Comparison of ENCODE assay signal across 8 cellular contexts in genomic region chr20:1466211-1467081, GRCh38. TPM values are rescaled to one million over a fixed set of nuclear protein-coding genes. Genes with fewer than 3 reads are reported as not detected.
DNase-seq lines count a peak whose midpoint lies in the region; ATAC-seq, FAIRE-seq and TF ChIP-seq lines count a peak whose summit lies in the region.

TSS of gene NSFL1C (minus strand) at chr20:1466849. CDS start at chr20:1466824, 25 bp downstream.

- H3K9me3 ChIP-seq in OCI-LY1 (ENCODE audit: low read length), result no peaks in the 10 kb centered on the region
- H3K9me3 ChIP-seq in mononuclear cell (ENCODE audit: low read depth, low read length), result no peaks in the 10 kb centered on the region

- peak within 1 kb of the TSS; percentile 96 for H3K4me3 ChIP-seq in OCI-LY1 (ENCODE audit: low read depth, low read length, poor library complexity, severe bottlenecking)
- H3K4me3 ChIP-seq in mononuclear cell (ENCODE audit: low read length), result peak within 1 kb of the TSS; percentile 73

- H3K4me2 ChIP-seq in OCI-LY1 (ENCODE audit: low read length), result peak within 1 kb of the TSS; percentile 98

- H3K36me3 ChIP-seq in OCI-LY1 (ENCODE audit: insufficient read depth, low read length), result peaks cover 30% of the 10 kb centered on the region; the same call in 1 of the 2 replicates

- H3K9me2 ChIP-seq in OCI-LY1 (ENCODE audit: low read depth, low read length), result no peaks in the 10 kb centered on the region

- peak; percentile 79 for ATAC-seq in GM21447 (IDR thresholded peaks at IDR 0.05; ENCODE audit: unreplicated experiment)

- no peak within 1 kb of the TSS for H2AFZ ChIP-seq in OCI-LY1 (ENCODE audit: low read length)

- no peak for FAIRE-seq in D721Med (lab: Jason Lieb, UNC)

- peak; percentile 55 for DNase-seq in D721Med (ENCODE audit: insufficient read length, low spot score)
- DNase-seq in HuH-7 (ENCODE audit: low spot score), result peak; percentile 94
- DNase-seq in activated CD8-positive, alpha-beta memory T cell treated with anti-CD3 and anti-CD28 coated beads, Interleukin-2, amount 50 U/mL, for 48 hours, result peak; percentile 99
- peak; percentile 85 for DNase-seq in epidermal melanocyte (ENCODE audit: insufficient read length, low spot score)
- peak; percentile 89 to 90 for DNase-seq in stimulated activated CD8-positive, alpha-beta memory T cell treated with anti-CD3 and anti-CD28 coated beads, Interleukin-4, amount 100 ng/mL, for 1 hour (ENCODE audit: low read depth in 2 of 2, low spot score in 1 of 2)

- peak within 1 kb of the TSS; percentile 60 for H3K27ac ChIP-seq in OCI-LY1 (ENCODE audit: low read depth, low read length, poor library complexity, severe bottlenecking)

- peaks cover 24% of the 10 kb centered on the region for H3K79me2 ChIP-seq in OCI-LY1 (ENCODE audit: insufficient read depth, low read length)

- peak; percentile 70 for TF ChIP-seq CTCF in D721Med (IDR thresholded peaks at IDR 0.05; ENCODE audit: insufficient read depth, missing control alignments)
- peak; percentile 96 for TF ChIP-seq CTCF in OCI-LY1 (IDR thresholded peaks at IDR 0.05; ENCODE audit: low read length)

- no peaks in the 10 kb centered on the region for H4K20me1 ChIP-seq in OCI-LY1 (ENCODE audit: insufficient read depth, low read length)

- H3K27me3 ChIP-seq in OCI-LY1 (ENCODE audit: insufficient read depth, low read length) (0 out of 2 replicates have a peak, but pooled peaks cover 3% of the 10 kb centered on the region), mononuclear cell (ENCODE audit: insufficient read depth, low read length) (peaks cover 2% of the 10 kb centered on the region)

- H3F3A ChIP-seq in OCI-LY1 (ENCODE audit: insufficient read depth, low read length), result no peaks in the 10 kb centered on the region

- H3K4me1 ChIP-seq in OCI-LY1 (ENCODE audit: insufficient read depth, low read length, severe bottlenecking), result peaks cover 43% of the 10 kb centered on the region
- H3K4me1 ChIP-seq in mononuclear cell (ENCODE audit: insufficient read depth, low read length), result peaks cover 81% of the 10 kb centered on the region

- peak within 1 kb of the TSS; percentile 97 for H3K9ac ChIP-seq in OCI-LY1 (ENCODE audit: low read length)

RNA-seq across cellular contexts. Expression of gene NSFL1C, which starts in this region (rescaled TPM):
- total RNA-seq in mononuclear cell, result 28.1 TPM

Comparison
In these comparisons a context has a peak if more than half of its experiments do, and no peak if none do; other contexts are left out.
1. Peak in every context shown above with its lines: DNase-seq, ATAC-seq, H3K4me3 ChIP-seq and H3K27ac ChIP-seq.